ENCODE assay signal across 16 cellular contexts in genomic region chr12:89305373-89305772, GRCh38.
DNase-seq lines count a peak whose midpoint lies in the region; FAIRE-seq lines count a peak whose summit lies in the region.
"Had no signal": no experiment of that assay in that cellular context is flagged by ENCODE, and none has a peak within 500 bp of the region (broad histone marks: within the 10 kb centered on the region; RNA-seq: fewer than 3 reads in every experiment).

No MANE protein-coding gene starts in this region.

- peak; percentile 7 for DNase-seq in NOMO-1 treated with DMSO at 0.1 percent for 48 hours (lab: John Stamatoyannopoulos, UW; ENCODE audit: unreplicated experiment)
- no peak for DNase-seq in NOMO-1 treated with dmso at 0.1 percent for 144 hours (lab: John Stamatoyannopoulos, UW; ENCODE audit: unreplicated experiment)
- peak; percentile 31 for DNase-seq in NCI-H69 (lab: John Stamatoyannopoulos, UW)
- no peak for DNase-seq in pons (ENCODE audit: low spot score)
- no peak for DNase-seq in amygdala (lab: John Stamatoyannopoulos, UW)
- DNase-seq in D341Med (ENCODE audit: low spot score): no peak
- no peak for DNase-seq in NCI-H748 (lab: John Stamatoyannopoulos, UW; ENCODE audit: unreplicated experiment)
- DNase-seq: NCI-H1105 treated with DMSO at 0.1 percent for 48 hours, NCI-H748 treated with DMSO at 0.1 percent for 48 hours, Peyer's patch, Right ventricle myocardium superior, SK-N-SH, T-cell had no signal

- peak; percentile 88 for FAIRE-seq in islet of Langerhans (lab: Jason Lieb, UNC)
- FAIRE-seq: GM19239, H1 had no signal

Comparison
In these comparisons a context has a peak if more than half of its experiments do, and no peak if none do; other contexts are left out.
1. DNase-seq: peak in NOMO-1 treated with DMSO at 0.1 percent for 48 hours (single experiment) and NCI-H69 (single experiment); none in NOMO-1 treated with dmso at 0.1 percent for 144 hours (single experiment), pons (single experiment), amygdala (0 of 56), D341Med (single experiment) and NCI-H748 (single experiment).